ENCODE assay signal across 2 cellular contexts in the genomic region with DNA sequence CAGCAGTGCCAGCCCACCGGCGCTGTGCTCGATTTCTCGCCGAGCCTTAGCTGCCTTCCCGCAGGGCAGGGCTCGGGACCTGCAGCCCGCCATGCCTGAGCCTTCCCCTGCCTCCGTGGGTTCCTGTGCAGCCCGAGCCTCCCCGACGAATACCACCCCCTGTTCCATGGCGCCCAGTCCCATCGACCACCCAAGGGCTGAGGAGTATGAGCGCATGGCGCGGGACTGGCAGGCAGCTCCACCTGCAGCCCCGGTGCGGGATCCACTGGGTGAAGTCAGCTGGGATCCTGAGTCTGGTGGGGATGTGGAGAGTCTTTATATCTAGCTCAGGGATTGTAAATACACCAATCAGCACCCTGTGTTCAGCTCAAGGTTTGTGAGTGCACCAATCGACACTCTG.
DNase-seq lines count a peak whose midpoint lies in the region; ATAC-seq, FAIRE-seq and TF ChIP-seq lines count a peak whose summit lies in the region.
"Not testable (repeated sequence)": the region's sequence is repeated elsewhere in the genome, so short reads cannot be mapped to it uniquely, and the experiment has no call there.

No MANE protein-coding gene starts in this region.

- H3K27ac Mint-ChIP-seq in astrocyte (ENCODE audit: unreplicated experiment): peak overlapping the region; percentile 59

- not testable (repeated sequence) for H3K9me3 ChIP-seq in astrocyte (ENCODE audit: insufficient read depth, low read depth, low read length); HepG2 (ENCODE audit: low read length)

- H3K4me1 Mint-ChIP-seq in astrocyte (ENCODE audit: low read depth, unreplicated experiment): peaks cover 12% of the 10 kb centered on the region

- H3K27me3 ChIP-seq in astrocyte (ENCODE audit: insufficient read depth, low read length); HepG2 (ENCODE audit: control insufficient read depth in 1 of 2, insufficient read depth in 2 of 2, low read length in 2 of 2): not testable (repeated sequence)

- TF ChIP-seq EP300 in HepG2 (IDR thresholded peaks at IDR 0.05; ENCODE audit: low read depth in 2 of 2, low read length in 2 of 2); HepG2 (CRISPR knock-in tag; IDR thresholded peaks at IDR 0.05; ENCODE audit: borderline replicate concordance): not testable (repeated sequence)

- not testable (repeated sequence) for H3K27me3 Mint-ChIP-seq in astrocyte (ENCODE audit: low read depth, unreplicated experiment)

- H3K4me3 ChIP-seq in astrocyte (ENCODE audit: insufficient read depth, low read depth, low read length); HepG2 (replicated peaks in 1 of 3; ENCODE audit: insufficient read depth in 1 of 3, low read depth in 2 of 3, low read length in 3 of 3): not testable (repeated sequence)

- not testable (repeated sequence) for TF ChIP-seq POLR2A in HepG2 (IDR thresholded peaks at IDR 0.05; ENCODE audit: insufficient read depth in 1 of 2, low read depth in 2 of 2, low read length in 2 of 2)

- DNase-seq in astrocyte (ENCODE audit: low read depth); HepG2 (ENCODE audit: low spot score): not testable (repeated sequence)

- in situ Hi-C loops in HepG2 (cut with HindIII; ENCODE audit: extremely low pct_ligation_motif_present, low pct_unique_long_range_greater_than_20kb): not testable (repeated sequence)

- intact Hi-C loops in HepG2 (cut with micrococcal nuclease; ENCODE audit: unreplicated experiment): not testable (repeated sequence)

- not testable (repeated sequence) for H3K36me3 Mint-ChIP-seq in astrocyte (ENCODE audit: low read depth, unreplicated experiment)

- not testable (repeated sequence) for H3K79me2 ChIP-seq in astrocyte (ENCODE audit: insufficient read depth, low read length); HepG2 (ENCODE audit: insufficient read depth, low read length)

- not testable (repeated sequence) for H3K9ac ChIP-seq in astrocyte (ENCODE audit: low read length); HepG2 (ENCODE audit: insufficient read depth, low read depth, low read length)

- POLR2A ChIA-PET in HepG2 (lab: Yijun Ruan, JAX): not testable (repeated sequence)

- not testable (repeated sequence) for ATAC-seq in HepG2

- H4K20me1 ChIP-seq in astrocyte (ENCODE audit: insufficient read depth, low read length); HepG2 (ENCODE audit: insufficient read depth, low read length): not testable (repeated sequence)

- BruUV-seq in HepG2 (replicated peaks; lab: Mats Ljungman, UMichigan): not testable (repeated sequence)

- FAIRE-seq in astrocyte (lab: Jason Lieb, UNC); HepG2 (lab: Jason Lieb, UNC): not testable (repeated sequence)

- not testable (repeated sequence) for H3K27ac ChIP-seq in astrocyte (ENCODE audit: low read depth, low read length); HepG2 (ENCODE audit: extremely low read length, insufficient read depth, low read length)

- not testable (repeated sequence) for H3K36me3 ChIP-seq in astrocyte (ENCODE audit: insufficient read depth, low read length)
- H3K36me3 ChIP-seq in HepG2 (replicated peaks in 1 of 2; ENCODE audit: control insufficient read depth in 1 of 2, insufficient read depth in 2 of 2, low read length in 2 of 2): peaks cover 2 to 26% of the 10 kb centered on the region in 2 experiments; a peak in 2 of 5 replicates

- peaks cover 13% of the 10 kb centered on the region for H3K9me3 Mint-ChIP-seq in astrocyte (ENCODE audit: unreplicated experiment)

- H3K4me3 Mint-ChIP-seq in astrocyte (ENCODE audit: unreplicated experiment): not testable (repeated sequence)

- CTCF ChIA-PET in HepG2 (lab: Yijun Ruan, JAX; ENCODE audit: low intra/inter-chr PET ratio, low total read pairs): not testable (repeated sequence)

- not testable (repeated sequence) for TF ChIP-seq CTCF in astrocyte (IDR thresholded peaks at IDR 0.05; ENCODE audit: insufficient read depth, low read depth, low read length); HepG2 (CRISPR knock-in tag; IDR thresholded peaks at IDR 0.05)

- not testable (repeated sequence) for H3K4me1 ChIP-seq in astrocyte (ENCODE audit: insufficient read depth, low read length); HepG2 (ENCODE audit: insufficient read depth, low read length)

- H2AFZ ChIP-seq in astrocyte (ENCODE audit: low read depth, low read length); HepG2 (ENCODE audit: low read length): not testable (repeated sequence)

- not testable (repeated sequence) for H3K4me2 ChIP-seq in astrocyte (ENCODE audit: low read length); HepG2 (ENCODE audit: low read depth, low read length)

- TF ChIP-seq RAD21 in HepG2 (CRISPR knock-in tag; IDR thresholded peaks at IDR 0.05): not testable (repeated sequence)

- 98% methylated on average over 8 of the region's 20 CpGs for WGBS in HepG2 (ENCODE audit: low lambda C conversion rate)

TF ChIP-seq in HepG2, 621 proteins besides CTCF, POLR2A, EP300 and RAD21:
- TF ChIP-seq, protein P1, sequence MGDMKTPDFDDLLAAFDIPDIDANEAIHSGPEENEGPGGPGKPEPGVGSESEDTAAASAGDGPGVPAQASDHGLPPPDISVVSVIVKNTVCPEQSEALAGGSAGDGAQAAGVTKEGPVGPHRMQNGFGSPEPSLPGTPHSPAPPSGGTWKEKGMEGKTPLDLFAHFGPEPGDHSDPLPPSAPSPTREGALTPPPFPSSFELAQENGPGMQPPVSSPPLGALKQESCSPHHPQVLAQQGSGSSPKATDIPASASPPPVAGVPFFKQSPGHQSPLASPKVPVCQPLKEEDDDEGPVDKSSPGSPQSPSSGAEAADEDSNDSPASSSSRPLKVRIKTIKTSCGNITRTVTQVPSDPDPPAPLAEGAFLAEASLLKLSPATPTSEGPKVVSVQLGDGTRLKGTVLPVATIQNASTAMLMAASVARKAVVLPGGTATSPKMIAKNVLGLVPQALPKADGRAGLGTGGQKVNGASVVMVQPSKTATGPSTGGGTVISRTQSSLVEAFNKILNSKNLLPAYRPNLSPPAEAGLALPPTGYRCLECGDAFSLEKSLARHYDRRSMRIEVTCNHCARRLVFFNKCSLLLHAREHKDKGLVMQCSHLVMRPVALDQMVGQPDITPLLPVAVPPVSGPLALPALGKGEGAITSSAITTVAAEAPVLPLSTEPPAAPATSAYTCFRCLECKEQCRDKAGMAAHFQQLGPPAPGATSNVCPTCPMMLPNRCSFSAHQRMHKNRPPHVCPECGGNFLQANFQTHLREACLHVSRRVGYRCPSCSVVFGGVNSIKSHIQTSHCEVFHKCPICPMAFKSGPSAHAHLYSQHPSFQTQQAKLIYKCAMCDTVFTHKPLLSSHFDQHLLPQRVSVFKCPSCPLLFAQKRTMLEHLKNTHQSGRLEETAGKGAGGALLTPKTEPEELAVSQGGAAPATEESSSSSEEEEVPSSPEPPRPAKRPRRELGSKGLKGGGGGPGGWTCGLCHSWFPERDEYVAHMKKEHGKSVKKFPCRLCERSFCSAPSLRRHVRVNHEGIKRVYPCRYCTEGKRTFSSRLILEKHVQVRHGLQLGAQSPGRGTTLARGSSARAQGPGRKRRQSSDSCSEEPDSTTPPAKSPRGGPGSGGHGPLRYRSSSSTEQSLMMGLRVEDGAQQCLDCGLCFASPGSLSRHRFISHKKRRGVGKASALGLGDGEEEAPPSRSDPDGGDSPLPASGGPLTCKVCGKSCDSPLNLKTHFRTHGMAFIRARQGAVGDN (CRISPR knock-in tag; IDR thresholded peaks at IDR 0.05): peak; percentile 35
